14 cellular contexts compared by ENCODE assay signal in the genomic region with DNA sequence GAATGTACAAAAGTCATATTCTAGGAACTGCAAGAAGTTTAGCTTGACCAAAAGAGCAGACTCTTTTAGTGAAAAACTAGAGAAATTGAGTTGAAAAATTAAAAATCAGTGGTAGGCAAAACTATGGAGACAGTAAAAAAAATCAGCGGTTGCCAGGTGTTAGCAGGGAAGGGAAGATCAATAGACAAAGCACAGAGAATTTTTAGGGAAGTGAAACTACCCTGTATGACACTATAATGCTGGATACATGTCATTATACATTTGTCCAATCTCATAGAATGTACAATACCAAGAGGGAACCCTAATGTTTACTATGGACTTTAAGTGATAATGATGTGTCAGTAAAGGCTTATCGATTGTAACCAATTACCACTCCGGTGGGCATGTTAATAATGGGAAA.
"Had no signal": no experiment of that assay in that cellular context is flagged by ENCODE, and none has a peak within 500 bp of the region (broad histone marks: within the 10 kb centered on the region; RNA-seq: fewer than 3 reads in every experiment).

No MANE protein-coding gene starts in this region.

- H3K4me1 Mint-ChIP-seq: activated naive CD8-positive, alpha-beta T cell treated with anti-CD3 and anti-CD28 coated beads for 36 hours; natural killer cell; stimulated activated memory B cell treated with anti-CD40 and anti-IgM and Interleukin-4, amounts not matched to agents 10 μg/mL and 1 μg/mL and 100 μg/mL, for 72 hours had no signal

- H3K9me3 Mint-ChIP-seq: activated naive CD8-positive, alpha-beta T cell treated with anti-CD3 and anti-CD28 coated beads for 36 hours; activated T-helper 1 cell treated with anti-CD3 and anti-CD28 coated beads, Interleukin-12 subunit alpha, Interleukin-12 subunit beta, Interleukin-2, Interleukin-4 antibody, amounts not matched to agents 30 ng/mL and 10 ng/mL and 1 ng/mL, durations not matched to agents 14 hours and 24 hours and 36 hours; brain; stimulated activated memory B cell treated with anti-CD40 and anti-IgM and Interleukin-4, amounts not matched to agents 10 μg/mL and 1 μg/mL and 100 μg/mL, for 72 hours had no signal

- H3K4me3 Mint-ChIP-seq: activated naive CD8-positive, alpha-beta T cell treated with anti-CD3 and anti-CD28 coated beads for 36 hours; activated T-helper 1 cell treated with anti-CD3 and anti-CD28 coated beads, Interleukin-12 subunit alpha, Interleukin-12 subunit beta, Interleukin-2, Interleukin-4 antibody, amounts not matched to agents 30 ng/mL and 10 ng/mL and 1 ng/mL, durations not matched to agents 14 hours and 24 hours and 36 hours; natural killer cell; stimulated activated memory B cell treated with anti-CD40 and anti-IgM and Interleukin-4, amounts not matched to agents 10 μg/mL and 1 μg/mL and 100 μg/mL, for 72 hours had no signal

- ATAC-seq: activated CD4-positive, CD25-positive, alpha-beta regulatory T cell treated with anti-CD3 and anti-CD28 coated beads, Interleukin-2, amount 50 U/mL, for 24 hours; mucosa of descending colon; natural killer cell; stimulated activated memory B cell treated with anti-CD40 and anti-IgM and Interleukin-4, amounts not matched to agents 10 μg/mL and 1 μg/mL and 100 μg/mL, for 72 hours had no signal

- DNase-seq: activated naive CD8-positive, alpha-beta T cell treated with anti-CD3 and anti-CD28 coated beads for 36 hours; central memory CD4-positive, alpha-beta T cell; colonic mucosa; effector CD4-positive, alpha-beta T cell; foreskin fibroblast; left ventricle myocardium inferior; mucosa of descending colon; natural killer cell; retina; stimulated activated CD4-positive, alpha-beta T cell treated with anti-CD3 and anti-CD28 coated beads, Interleukin-2, amount 100 ng/mL, for 48 hours had no signal

- H3K27ac Mint-ChIP-seq: activated naive CD8-positive, alpha-beta T cell treated with anti-CD3 and anti-CD28 coated beads for 36 hours; activated T-helper 1 cell treated with anti-CD3 and anti-CD28 coated beads, Interleukin-12 subunit alpha, Interleukin-12 subunit beta, Interleukin-2, Interleukin-4 antibody, amounts not matched to agents 30 ng/mL and 10 ng/mL and 1 ng/mL, durations not matched to agents 14 hours and 24 hours and 36 hours; natural killer cell; stimulated activated memory B cell treated with anti-CD40 and anti-IgM and Interleukin-4, amounts not matched to agents 10 μg/mL and 1 μg/mL and 100 μg/mL, for 72 hours had no signal

- H3K36me3 Mint-ChIP-seq: activated naive CD8-positive, alpha-beta T cell treated with anti-CD3 and anti-CD28 coated beads for 36 hours; brain; natural killer cell; stimulated activated memory B cell treated with anti-CD40 and anti-IgM and Interleukin-4, amounts not matched to agents 10 μg/mL and 1 μg/mL and 100 μg/mL, for 72 hours had no signal

- H3K27me3 Mint-ChIP-seq: activated naive CD8-positive, alpha-beta T cell treated with anti-CD3 and anti-CD28 coated beads for 36 hours; brain; stimulated activated memory B cell treated with anti-CD40 and anti-IgM and Interleukin-4, amounts not matched to agents 10 μg/mL and 1 μg/mL and 100 μg/mL, for 72 hours had no signal
